Comparison of ENCODE assay signal across 21 cellular contexts in genomic region chr16:77890075-77890474, GRCh38.
DNase-seq lines count a peak whose midpoint lies in the region; ATAC-seq and TF ChIP-seq lines count a peak whose summit lies in the region.
"Had no signal": no experiment of that assay in that cellular context is flagged by ENCODE, and none has a peak within 500 bp of the region (broad histone marks: within the 10 kb centered on the region; RNA-seq: fewer than 3 reads in every experiment).

No MANE protein-coding gene starts in this region.

- DNase-seq in Ammon's horn (ENCODE audit: low spot score) (peak; percentile 7), KBM-7 (peak; percentile 21), NOMO-1 treated with DMSO at 0.1 percent for 48 hours (lab: John Stamatoyannopoulos, UW; ENCODE audit: unreplicated experiment) (peak; percentile 74), WTC11 (ENCODE audit: low spot score) (no peak), H9 (no peak), sigmoid colon (no peak)
- no peak for DNase-seq in activated effector memory CD4-positive, alpha-beta T cell treated with Interleukin-2 at 50 U/mL for 16 hours
- DNase-seq: CD4-positive, alpha-beta memory T cell; DMS153; HFFc6; MM.1S; NCI-H1417 treated with DMSO at 0.1 percent for 48 hours; NCI-H1930; NCI-H345; NCI-H524 treated with DMSO at 0.1 percent for 48 hours; Right ventricle myocardium superior; T-helper 2 cell had no signal

- H3K27ac Mint-ChIP-seq in WTC11: 0 out of 2 replicates have a peak overlapping the region, but pooled peaks have one; percentile 30
- no peak overlapping the region; a peak in 1 of 7 replicates for H3K27ac Mint-ChIP-seq in H9
- H3K27ac Mint-ChIP-seq: CD4-positive, alpha-beta memory T cell; HFFc6; IgD-negative memory B cell had no signal

- H3K27me3 ChIP-seq in H9 (ENCODE audit: insufficient read depth, low read length) (no peaks in the 10 kb centered on the region), sigmoid colon (no peaks in the 10 kb centered on the region)

- no peak overlapping the region for H3K14ac ChIP-seq in H9 (ENCODE audit: insufficient read depth, low read length)

- H3K27me3 Mint-ChIP-seq in WTC11 (ENCODE audit: low read depth): no peaks in the 10 kb centered on the region
- H3K27me3 Mint-ChIP-seq in H9 (ENCODE audit: low read depth): no peaks in the 10 kb centered on the region

- no peak overlapping the region for H3K4me2 ChIP-seq in H9 (ENCODE audit: insufficient read depth, insufficient read length, low read length)

- no peaks in the 10 kb centered on the region for H3K79me2 ChIP-seq in H9 (ENCODE audit: insufficient read depth, low read length)

- POLR2A ChIA-PET in WTC11 (lab: Charles Lee): no interaction called here

- no peak overlapping the region for H2BK15ac ChIP-seq in H9 (ENCODE audit: low read depth, low read length)

- no peaks in the 10 kb centered on the region for H3K23me2 ChIP-seq in H9 (ENCODE audit: insufficient read length, low read depth, low read length, poor library complexity, severe bottlenecking)

- H4K5ac ChIP-seq in H9 (ENCODE audit: insufficient read length, low read depth, low read length): no peak overlapping the region

- no peak overlapping the region for H2AK5ac ChIP-seq in H9 (ENCODE audit: insufficient read length, low read length)

- no peak overlapping the region for H2BK12ac ChIP-seq in H9 (ENCODE audit: insufficient read length, low read depth, low read length)

- no peak overlapping the region for H3K4me3 ChIP-seq in sigmoid colon
- H3K4me3 ChIP-seq: GM12878 had no signal

- no peak overlapping the region for H2BK120ac ChIP-seq in H9 (ENCODE audit: low read depth, low read length, poor library complexity, severe bottlenecking)

- no peak overlapping the region for H4K91ac ChIP-seq in H9 (ENCODE audit: insufficient read length, low read depth, low read length)

- CTCF ChIA-PET in WTC11 (lab: Charles Lee): no interaction called here

- H3K4me1 Mint-ChIP-seq in WTC11 (peaks cover 6% of the 10 kb centered on the region; the same call in 1 of the 2 replicates), H9 (peaks cover 4 to 5% of the 10 kb centered on the region in 2 experiments; a peak in 2 of 4 replicates)
- H3K4me1 Mint-ChIP-seq: CD4-positive, alpha-beta memory T cell had no signal

- ATAC-seq in WTC11 (no peak), HG03469 (IDR thresholded peaks at IDR 0.05; ENCODE audit: unreplicated experiment) (no peak)
- ATAC-seq: GM12878, SK-N-SH treated with all-trans-retinoic acid at 6 μM for 48 hours had no signal

- no peaks in the 10 kb centered on the region for H3K36me3 ChIP-seq in sigmoid colon

- no peak overlapping the region for H2AFZ ChIP-seq in H9 (ENCODE audit: low read length)

- no peak overlapping the region for H3K23ac ChIP-seq in H9 (ENCODE audit: insufficient read length, low read depth, low read length)

- TF ChIP-seq EP300 in sigmoid colon (IDR thresholded peaks at IDR 0.05): no peak

- H3K9me3 Mint-ChIP-seq in WTC11 (no peaks in the 10 kb centered on the region), H9 (no peaks in the 10 kb centered on the region)
- H3K9me3 Mint-ChIP-seq: CD4-positive, alpha-beta memory T cell had no signal

- H4K20me1 ChIP-seq in H9 (ENCODE audit: control insufficient read depth, insufficient read depth, insufficient read length): no peaks in the 10 kb centered on the region

- H3K4me3 Mint-ChIP-seq in WTC11 (no peak overlapping the region), H9 (no peak overlapping the region)
- H3K4me3 Mint-ChIP-seq: CD4-positive, alpha-beta memory T cell; HFFc6; IgD-negative memory B cell had no signal

- H3K4me1 ChIP-seq in H9 (ENCODE audit: insufficient read depth, low read length) (no peaks in the 10 kb centered on the region), sigmoid colon (no peaks in the 10 kb centered on the region)

- H3K36me3 Mint-ChIP-seq in WTC11 (no peaks in the 10 kb centered on the region), H9 (ENCODE audit: insufficient read depth in 1 of 3, low read depth in 3 of 3) (peaks cover 0 to 13% (median 4%) of the 10 kb centered on the region in 3 experiments; a peak in 4 of 7 replicates)
- H3K36me3 Mint-ChIP-seq: CD4-positive, alpha-beta memory T cell; IgD-negative memory B cell had no signal

- H2BK20ac ChIP-seq in H9 (ENCODE audit: low read depth, low read length, poor library complexity, severe bottlenecking): no peak overlapping the region

- H3K9ac ChIP-seq in H9 (ENCODE audit: extremely low read depth, insufficient read length, low read length): no peak overlapping the region

- no peak overlapping the region for H3K56ac ChIP-seq in H9 (ENCODE audit: insufficient read length, low read depth, low read length)

- no peak for TF ChIP-seq CTCF in WTC11 (IDR thresholded peaks at IDR 0.05)
- no peak for TF ChIP-seq CTCF in H9 (conservative IDR thresholded peaks at IDR 0.05)
- no peak for TF ChIP-seq CTCF in sigmoid colon (IDR thresholded peaks at IDR 0.05)

- no peak for TF ChIP-seq POLR2A in sigmoid colon (IDR thresholded peaks at IDR 0.05)

- intact Hi-C loops in sigmoid colon (cut with DNase I): no loop called here

- H3K27ac ChIP-seq in H9 (ENCODE audit: insufficient read length, low read depth, low read length) (no peak overlapping the region), sigmoid colon (no peak overlapping the region)

- in situ Hi-C loops in KBM-7 (cut with MboI; ENCODE audit: low pct_unique_long_range_greater_than_20kb, low sequenced_read_pairs): no loop called here

- H3K18ac ChIP-seq in H9 (ENCODE audit: insufficient read length, low read depth, low read length): no peak overlapping the region

- H3K9me3 ChIP-seq in H9 (ENCODE audit: control insufficient read depth, low read depth, low read length) (no peaks in the 10 kb centered on the region), sigmoid colon (no peaks in the 10 kb centered on the region)

- no peak overlapping the region for H2BK5ac ChIP-seq in H9 (ENCODE audit: insufficient read length, low read length)

- no peaks in the 10 kb centered on the region for H3K79me1 ChIP-seq in H9 (ENCODE audit: insufficient read depth, low read depth, low read length, poor library complexity, severe bottlenecking)

- no peak overlapping the region for H3K4ac ChIP-seq in H9 (ENCODE audit: low read depth, low read length)

- H4K8ac ChIP-seq in H9 (replicated peaks; ENCODE audit: insufficient read length, low read depth, low read length): no peak overlapping the region

- no peak overlapping the region for H3T11ph ChIP-seq in H9 (ENCODE audit: low read length)

TF ChIP-seq in WTC11, 78 proteins besides CTCF, POLR2A, EP300 and RAD21:
- TF ChIP-seq E2F4 (CRISPR knock-in tag; IDR thresholded peaks at IDR 0.05; ENCODE audit: borderline replicate concordance, low read depth) (no peak), ZNF671 (CRISPR knock-in tag; IDR thresholded peaks at IDR 0.05) (no peak), ZBTB43 (CRISPR knock-in tag; IDR thresholded peaks at IDR 0.05) (no peak), RORB (CRISPR knock-in tag; IDR thresholded peaks at IDR 0.05) (no peak), E2F1 (CRISPR knock-in tag; IDR thresholded peaks at IDR 0.05) (no peak)

Comparison
In these comparisons a context has a peak if more than half of its experiments do, and no peak if none do; other contexts are left out.
1. DNase-seq: peak in Ammon's horn (single experiment), KBM-7 (single experiment) and NOMO-1 treated with DMSO at 0.1 percent for 48 hours (single experiment); none in WTC11 (single experiment), H9 (single experiment), sigmoid colon (single experiment) and activated effector memory CD4-positive, alpha-beta T cell treated with Interleukin-2 at 50 U/mL for 16 hours (single experiment).